ENCODE assay signal across 13 cellular contexts in genomic region chr6:162234631-162235030, GRCh38.
DNase-seq lines count a peak whose midpoint lies in the region; ATAC-seq and TF ChIP-seq lines count a peak whose summit lies in the region.
"Had no signal": no experiment of that assay in that cellular context is flagged by ENCODE, and none has a peak within 500 bp of the region (broad histone marks: within the 10 kb centered on the region; RNA-seq: fewer than 3 reads in every experiment).

No MANE protein-coding gene starts in this region.

- H3K4me1 ChIP-seq in BE2C (peaks cover 18% of the 10 kb centered on the region), heart left ventricle (peaks cover 0 to 30% (median 15%) of the 10 kb centered on the region in 12 donors), right cardiac atrium (ENCODE audit: control insufficient read depth, insufficient read depth, low read length) (peaks cover 7% of the 10 kb centered on the region), right lobe of liver (no peaks in the 10 kb centered on the region), OCI-LY7 (ENCODE audit: insufficient read depth, low read length, poor library complexity, severe bottlenecking) (no peaks in the 10 kb centered on the region)
- H3K4me1 ChIP-seq in CD8-positive, alpha-beta memory T cell (ENCODE audit: insufficient read depth, low read length): no peaks in the 10 kb centered on the region

- peak overlapping the region in 10 of 12 donors; percentile 11 to 63 (median 40) for H3K27ac ChIP-seq in heart left ventricle
- peak overlapping the region; percentile 27 for H3K27ac ChIP-seq in right cardiac atrium (ENCODE audit: low read length)
- H3K27ac ChIP-seq in right lobe of liver: no peak overlapping the region
- no peak overlapping the region for H3K27ac ChIP-seq in OCI-LY7 (ENCODE audit: low read depth, low read length, poor library complexity, severe bottlenecking)
- no peak overlapping the region for H3K27ac ChIP-seq in CD8-positive, alpha-beta memory T cell (ENCODE audit: low read depth, low read length)
- H3K27ac ChIP-seq: GM23248, HL-60 had no signal

- no peaks in the 10 kb centered on the region for H4K20me1 ChIP-seq in OCI-LY7 (ENCODE audit: insufficient read depth, low read length)

- H3K79me2 ChIP-seq in OCI-LY7 (ENCODE audit: insufficient read depth, low read depth, low read length): no peaks in the 10 kb centered on the region

- no peak overlapping the region for H3K27ac Mint-ChIP-seq in CD8-positive, alpha-beta memory T cell
- H3K27ac Mint-ChIP-seq: CD14-positive monocyte had no signal

- no peak overlapping the region for H3K4me3 Mint-ChIP-seq in CD8-positive, alpha-beta memory T cell
- H3K4me3 Mint-ChIP-seq: CD14-positive monocyte had no signal

- POLR2A ChIA-PET in OCI-LY7 (lab: Charles Lee): no interaction called here
- POLR2A ChIA-PET in CD8-positive, alpha-beta memory T cell (lab: Charles Lee): no interaction called here

- DNase-seq in BE2C (peak; percentile 24), heart left ventricle (no peak), right cardiac atrium (no peak), right lobe of liver (no peak), midbrain (lab: John Stamatoyannopoulos, UW) (no peak), OCI-LY7 (ENCODE audit: low spot score) (no peak), NCI-H2029 (lab: John Stamatoyannopoulos, UW) (no peak)
- no peak for DNase-seq in CD8-positive, alpha-beta memory T cell
- DNase-seq: DMS 273 treated with DMSO at 0.1 percent for 48 hours, GM23248 had no signal

- peak; percentile 68 to 78 (median 75) for ATAC-seq in heart left ventricle
- ATAC-seq in right cardiac atrium: peak; percentile 51 to 55
- peak; percentile 45 to 85 (median 71) for ATAC-seq in right lobe of liver
- ATAC-seq: HCT116 had no signal

- no peaks in the 10 kb centered on the region for H3K36me3 Mint-ChIP-seq in CD8-positive, alpha-beta memory T cell
- H3K36me3 Mint-ChIP-seq: CD14-positive monocyte had no signal

- H3K4me2 ChIP-seq in OCI-LY7 (ENCODE audit: low read length): no peak overlapping the region

- CTCF ChIA-PET in OCI-LY7 (lab: Charles Lee; ENCODE audit: unreplicated experiment): no interaction called here
- CTCF ChIA-PET in CD8-positive, alpha-beta memory T cell (lab: Charles Lee): no interaction called here

- H3K4me3 ChIP-seq in BE2C (ENCODE audit: low read depth, low read length): no peak overlapping the region
- peak overlapping the region in 7 of 12 donors; percentile 25 to 42 (median 35) for H3K4me3 ChIP-seq in heart left ventricle
- H3K4me3 ChIP-seq in right cardiac atrium (ENCODE audit: low read length): peak overlapping the region; percentile 42
- no peak overlapping the region for H3K4me3 ChIP-seq in right lobe of liver
- H3K4me3 ChIP-seq in OCI-LY7 (ENCODE audit: low read depth, low read length, poor library complexity, severe bottlenecking): no peak overlapping the region
- H3K4me3 ChIP-seq in CD8-positive, alpha-beta memory T cell (ENCODE audit: low read length): no peak overlapping the region
- H3K4me3 ChIP-seq: GM23248 had no signal

- H3K27me3 ChIP-seq in BE2C: no peaks in the 10 kb centered on the region
- no peaks in the 10 kb centered on the region for H3K27me3 ChIP-seq in heart left ventricle
- no peaks in the 10 kb centered on the region for H3K27me3 ChIP-seq in right cardiac atrium (ENCODE audit: control insufficient read depth, insufficient read depth)
- H3K27me3 ChIP-seq in right lobe of liver: no peaks in the 10 kb centered on the region
- H3K27me3 ChIP-seq in CD8-positive, alpha-beta memory T cell (ENCODE audit: insufficient read depth, low read length, poor library complexity, severe bottlenecking): no peaks in the 10 kb centered on the region

- H3K9me3 Mint-ChIP-seq in CD8-positive, alpha-beta memory T cell: peaks cover 1 to 8% (median 5%) of the 10 kb centered on the region in 5 donors

- no peaks in the 10 kb centered on the region for H3K36me3 ChIP-seq in BE2C
- H3K36me3 ChIP-seq in heart left ventricle: no peaks in the 10 kb centered on the region
- H3K36me3 ChIP-seq in right lobe of liver: no peaks in the 10 kb centered on the region
- H3K36me3 ChIP-seq in OCI-LY7 (ENCODE audit: insufficient read depth, low read length): no peaks in the 10 kb centered on the region
- no peaks in the 10 kb centered on the region for H3K36me3 ChIP-seq in CD8-positive, alpha-beta memory T cell (ENCODE audit: insufficient read depth, low read length)

- H3K9me2 ChIP-seq in OCI-LY7 (ENCODE audit: insufficient read depth, low read length): no peaks in the 10 kb centered on the region

- H3K27me3 Mint-ChIP-seq in CD8-positive, alpha-beta memory T cell: peaks cover 0 to 2% of the 10 kb centered on the region in 2 donors

- TF ChIP-seq POLR2A in heart left ventricle (IDR thresholded peaks at IDR 0.05): no peak
- TF ChIP-seq POLR2A in right lobe of liver (IDR thresholded peaks at IDR 0.05): no peak

- H2AFZ ChIP-seq in OCI-LY7 (ENCODE audit: low read length): no peak overlapping the region
- H2AFZ ChIP-seq: GM23248 had no signal

- TF ChIP-seq CTCF in BE2C (IDR thresholded peaks at IDR 0.05; ENCODE audit: low read depth, low read length): no peak
- no peak for TF ChIP-seq CTCF in heart left ventricle (IDR thresholded peaks at IDR 0.05)
- no peak for TF ChIP-seq CTCF in right lobe of liver (IDR thresholded peaks at IDR 0.05)
- TF ChIP-seq CTCF in OCI-LY7 (conservative IDR thresholded peaks at IDR 0.05; ENCODE audit: low read length): no peak

- BruUV-seq in OCI-LY7 (replicated peaks; lab: Mats Ljungman, UMichigan): no TSS peak

- no peaks in the 10 kb centered on the region for H3K4me1 Mint-ChIP-seq in CD8-positive, alpha-beta memory T cell
- H3K4me1 Mint-ChIP-seq: CD14-positive monocyte had no signal

- intact Hi-C loops in heart left ventricle (cut with DNase I): loop anchor here in 1 of 10 donors (5.0 kb wide), 1 partner anchor 52 kb away; no protein-coding TSS in a partner anchor
- intact Hi-C loops in right cardiac atrium (cut with DNase I): no loop called here
- intact Hi-C loops in right lobe of liver (cut with DNase I): no loop called here
- intact Hi-C loops in OCI-LY7 (cut with micrococcal nuclease; ENCODE audit: unreplicated experiment): no loop called here

- H3K9me3 ChIP-seq in BE2C (no peaks in the 10 kb centered on the region), heart left ventricle (no peaks in the 10 kb centered on the region), right cardiac atrium (ENCODE audit: control insufficient read depth, low read length) (no peaks in the 10 kb centered on the region), right lobe of liver (no peaks in the 10 kb centered on the region), OCI-LY7 (ENCODE audit: low read length) (no peaks in the 10 kb centered on the region)
- no peaks in the 10 kb centered on the region for H3K9me3 ChIP-seq in CD8-positive, alpha-beta memory T cell (ENCODE audit: low read length)

- WGBS in heart left ventricle, 4 donors: 7 to 34% (median 22%) methylated on average over 2 of the region's 2 CpGs
- 45% methylated on average over 2 of the region's 2 CpGs for WGBS in right cardiac atrium
- WGBS in right lobe of liver (ENCODE audit: insufficient coverage, low coverage, low lambda C conversion rate, missing lambda C conversion rate): 46% methylated on average over 2 of the region's 2 CpGs

Comparison
In these comparisons a context has a peak if more than half of its experiments do, and no peak if none do; other contexts are left out.
1. H3K4me3 ChIP-seq: peak in heart left ventricle (7 of 12) and right cardiac atrium (single experiment); none in BE2C (single experiment), right lobe of liver (0 of 3), OCI-LY7 (single experiment) and CD8-positive, alpha-beta memory T cell (single experiment).
2. H3K27ac ChIP-seq: peak in heart left ventricle (10 of 12) and right cardiac atrium (single experiment); none in right lobe of liver (0 of 3), OCI-LY7 (single experiment) and CD8-positive, alpha-beta memory T cell (single experiment).
3. Peak in every context shown above with its lines, with median percentiles within 50 percentile points of each other: ATAC-seq.